Comparison of ENCODE assay signal across 28 cellular contexts in genomic region chr2:2692599-2693389, GRCh38.
"Had no signal": no experiment of that assay in that cellular context is flagged by ENCODE, and none has a peak within 500 bp of the region (broad histone marks: within the 10 kb centered on the region; RNA-seq: fewer than 3 reads in every experiment).

No MANE protein-coding gene starts in this region.

- H3K4me3 ChIP-seq: colonic mucosa, esophagus squamous epithelium, gastrocnemius medialis, heart right ventricle, left lung, lung had no signal

- H3K4me1 ChIP-seq: colonic mucosa, esophagus squamous epithelium, gastrocnemius medialis, heart right ventricle, left lung had no signal

- H3K9me3 ChIP-seq: colonic mucosa, esophagus squamous epithelium, gastrocnemius medialis, heart right ventricle, left lung had no signal

- H3K27ac ChIP-seq: colonic mucosa, epithelial cell of prostate, esophagus squamous epithelium, gastrocnemius medialis, heart right ventricle, left lung had no signal

- H3K27ac Mint-ChIP-seq: dendritic cell treated with granulocyte-macrophage colony-stimulating factor and Interleukin-4, amounts not matched to agents 40 ng/mL and 50 ng/mL, for 4 days; effector memory CD8-positive, alpha-beta T cell; endodermal cell; memory B cell had no signal

- H3K36me3 ChIP-seq: colonic mucosa, esophagus squamous epithelium, gastrocnemius medialis, heart right ventricle, left lung had no signal

- H3K4me3 Mint-ChIP-seq: dendritic cell treated with granulocyte-macrophage colony-stimulating factor and Interleukin-4, amounts not matched to agents 40 ng/mL and 50 ng/mL, for 4 days; effector memory CD8-positive, alpha-beta T cell; endodermal cell; memory B cell had no signal

- FAIRE-seq: endometrium, islet of Langerhans, keratinocyte had no signal

- ATAC-seq: effector memory CD8-positive, alpha-beta T cell; esophagus mucosa; gastrocnemius medialis; heart right ventricle; left cardiac atrium; left lung; left ventricle myocardium superior had no signal

- H3K9me3 Mint-ChIP-seq: dendritic cell treated with granulocyte-macrophage colony-stimulating factor and Interleukin-4, amounts not matched to agents 40 ng/mL and 50 ng/mL, for 4 days; endodermal cell had no signal

- DNase-seq: colonic mucosa; cortex of kidney; effector CD8-positive, alpha-beta T cell; effector memory CD8-positive, alpha-beta T cell; endodermal cell; erythroblast; esophagus squamous epithelium; foreskin fibroblast; foreskin melanocyte; gastrocnemius medialis; glutamatergic neuron; head of caudate nucleus; heart right ventricle; hippocampal formation; left cardiac atrium; left lung; left ventricle myocardium superior; mammary epithelial cell; mesendoderm; midbrain had no signal

- H3K4me1 Mint-ChIP-seq: endodermal cell had no signal

- H3K27me3 ChIP-seq: colonic mucosa, gastrocnemius medialis had no signal
